ENCODE assay signal across 1 cellular context in the genomic region with DNA sequence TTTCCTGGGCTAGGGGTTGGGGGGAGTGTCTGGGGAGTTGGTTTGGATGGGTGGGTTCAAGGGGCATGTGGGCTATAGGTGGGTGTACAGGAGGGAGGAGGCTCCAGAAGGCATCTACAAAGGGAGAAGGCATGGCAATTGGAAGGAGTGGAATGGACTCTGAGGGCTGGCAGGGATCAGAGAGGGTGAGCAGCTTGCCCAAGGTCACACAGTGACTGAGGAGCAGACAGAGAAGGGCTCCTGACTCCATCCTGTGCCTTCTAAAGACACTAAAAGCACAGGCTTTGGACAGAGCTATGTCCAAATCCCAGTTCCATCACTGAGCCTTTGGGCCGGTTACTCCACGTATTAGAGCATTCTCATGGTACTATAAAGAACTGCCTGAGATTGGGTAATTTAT.
A peak's percentile ranks its signal among the peaks of the same experiment; 100 is the strongest.
TF ChIP-seq lines count a peak whose summit lies in the region.

No MANE protein-coding gene starts in this region.

TF ChIP-seq in K562, 482 proteins besides CTCF, POLR2A, EP300 and RAD21 (continued from another document):
- TF ChIP-seq, protein P1, sequence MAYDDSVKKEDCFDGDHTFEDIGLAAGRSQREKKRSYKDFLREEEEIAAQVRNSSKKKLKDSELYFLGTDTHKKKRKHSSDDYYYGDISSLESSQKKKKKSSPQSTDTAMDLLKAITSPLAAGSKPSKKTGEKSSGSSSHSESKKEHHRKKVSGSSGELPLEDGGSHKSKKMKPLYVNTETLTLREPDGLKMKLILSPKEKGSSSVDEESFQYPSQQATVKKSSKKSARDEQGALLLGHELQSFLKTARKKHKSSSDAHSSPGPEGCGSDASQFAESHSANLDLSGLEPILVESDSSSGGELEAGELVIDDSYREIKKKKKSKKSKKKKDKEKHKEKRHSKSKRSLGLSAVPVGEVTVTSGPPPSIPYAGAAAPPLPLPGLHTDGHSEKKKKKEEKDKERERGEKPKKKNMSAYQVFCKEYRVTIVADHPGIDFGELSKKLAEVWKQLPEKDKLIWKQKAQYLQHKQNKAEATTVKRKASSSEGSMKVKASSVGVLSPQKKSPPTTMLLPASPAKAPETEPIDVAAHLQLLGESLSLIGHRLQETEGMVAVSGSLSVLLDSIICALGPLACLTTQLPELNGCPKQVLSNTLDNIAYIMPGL (CRISPR knock-in tag; IDR thresholded peaks at IDR 0.05) = no peak
- TF ChIP-seq, protein P2, sequence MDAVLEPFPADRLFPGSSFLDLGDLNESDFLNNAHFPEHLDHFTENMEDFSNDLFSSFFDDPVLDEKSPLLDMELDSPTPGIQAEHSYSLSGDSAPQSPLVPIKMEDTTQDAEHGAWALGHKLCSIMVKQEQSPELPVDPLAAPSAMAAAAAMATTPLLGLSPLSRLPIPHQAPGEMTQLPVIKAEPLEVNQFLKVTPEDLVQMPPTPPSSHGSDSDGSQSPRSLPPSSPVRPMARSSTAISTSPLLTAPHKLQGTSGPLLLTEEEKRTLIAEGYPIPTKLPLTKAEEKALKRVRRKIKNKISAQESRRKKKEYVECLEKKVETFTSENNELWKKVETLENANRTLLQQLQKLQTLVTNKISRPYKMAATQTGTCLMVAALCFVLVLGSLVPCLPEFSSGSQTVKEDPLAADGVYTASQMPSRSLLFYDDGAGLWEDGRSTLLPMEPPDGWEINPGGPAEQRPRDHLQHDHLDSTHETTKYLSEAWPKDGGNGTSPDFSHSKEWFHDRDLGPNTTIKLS (IDR thresholded peaks at IDR 0.05; ENCODE audit: borderline replicate concordance, low read depth) = no peak
- TF ChIP-seq, protein P3, sequence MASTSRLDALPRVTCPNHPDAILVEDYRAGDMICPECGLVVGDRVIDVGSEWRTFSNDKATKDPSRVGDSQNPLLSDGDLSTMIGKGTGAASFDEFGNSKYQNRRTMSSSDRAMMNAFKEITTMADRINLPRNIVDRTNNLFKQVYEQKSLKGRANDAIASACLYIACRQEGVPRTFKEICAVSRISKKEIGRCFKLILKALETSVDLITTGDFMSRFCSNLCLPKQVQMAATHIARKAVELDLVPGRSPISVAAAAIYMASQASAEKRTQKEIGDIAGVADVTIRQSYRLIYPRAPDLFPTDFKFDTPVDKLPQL (IDR thresholded peaks at IDR 0.05; ENCODE audit: extremely low read depth, insufficient read length) = no peak
- TF ChIP-seq, protein P4, sequence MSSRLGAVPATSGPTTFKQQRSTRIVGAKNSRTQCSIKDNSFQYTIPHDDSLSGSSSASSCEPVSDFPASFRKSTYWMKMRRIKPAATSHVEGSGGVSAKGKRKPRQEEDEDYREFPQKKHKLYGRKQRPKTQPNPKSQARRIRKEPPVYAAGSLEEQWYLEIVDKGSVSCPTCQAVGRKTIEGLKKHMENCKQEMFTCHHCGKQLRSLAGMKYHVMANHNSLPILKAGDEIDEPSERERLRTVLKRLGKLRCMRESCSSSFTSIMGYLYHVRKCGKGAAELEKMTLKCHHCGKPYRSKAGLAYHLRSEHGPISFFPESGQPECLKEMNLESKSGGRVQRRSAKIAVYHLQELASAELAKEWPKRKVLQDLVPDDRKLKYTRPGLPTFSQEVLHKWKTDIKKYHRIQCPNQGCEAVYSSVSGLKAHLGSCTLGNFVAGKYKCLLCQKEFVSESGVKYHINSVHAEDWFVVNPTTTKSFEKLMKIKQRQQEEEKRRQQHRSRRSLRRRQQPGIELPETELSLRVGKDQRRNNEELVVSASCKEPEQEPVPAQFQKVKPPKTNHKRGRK (tag; IDR thresholded peaks at IDR 0.05) = no peak
- TF ChIP-seq BMI1 (IDR thresholded peaks at IDR 0.05; ENCODE audit: low read length) (no peak), ZFP36 (IDR thresholded peaks at IDR 0.05; ENCODE audit: low read depth, low read length, partially characterized antibody) (peak; percentile 65), SAP30 (IDR thresholded peaks at IDR 0.05; ENCODE audit: borderline replicate concordance, insufficient read depth, low read depth, low read length, poor library complexity, severe bottlenecking) (no peak)
- TF ChIP-seq, protein P5, sequence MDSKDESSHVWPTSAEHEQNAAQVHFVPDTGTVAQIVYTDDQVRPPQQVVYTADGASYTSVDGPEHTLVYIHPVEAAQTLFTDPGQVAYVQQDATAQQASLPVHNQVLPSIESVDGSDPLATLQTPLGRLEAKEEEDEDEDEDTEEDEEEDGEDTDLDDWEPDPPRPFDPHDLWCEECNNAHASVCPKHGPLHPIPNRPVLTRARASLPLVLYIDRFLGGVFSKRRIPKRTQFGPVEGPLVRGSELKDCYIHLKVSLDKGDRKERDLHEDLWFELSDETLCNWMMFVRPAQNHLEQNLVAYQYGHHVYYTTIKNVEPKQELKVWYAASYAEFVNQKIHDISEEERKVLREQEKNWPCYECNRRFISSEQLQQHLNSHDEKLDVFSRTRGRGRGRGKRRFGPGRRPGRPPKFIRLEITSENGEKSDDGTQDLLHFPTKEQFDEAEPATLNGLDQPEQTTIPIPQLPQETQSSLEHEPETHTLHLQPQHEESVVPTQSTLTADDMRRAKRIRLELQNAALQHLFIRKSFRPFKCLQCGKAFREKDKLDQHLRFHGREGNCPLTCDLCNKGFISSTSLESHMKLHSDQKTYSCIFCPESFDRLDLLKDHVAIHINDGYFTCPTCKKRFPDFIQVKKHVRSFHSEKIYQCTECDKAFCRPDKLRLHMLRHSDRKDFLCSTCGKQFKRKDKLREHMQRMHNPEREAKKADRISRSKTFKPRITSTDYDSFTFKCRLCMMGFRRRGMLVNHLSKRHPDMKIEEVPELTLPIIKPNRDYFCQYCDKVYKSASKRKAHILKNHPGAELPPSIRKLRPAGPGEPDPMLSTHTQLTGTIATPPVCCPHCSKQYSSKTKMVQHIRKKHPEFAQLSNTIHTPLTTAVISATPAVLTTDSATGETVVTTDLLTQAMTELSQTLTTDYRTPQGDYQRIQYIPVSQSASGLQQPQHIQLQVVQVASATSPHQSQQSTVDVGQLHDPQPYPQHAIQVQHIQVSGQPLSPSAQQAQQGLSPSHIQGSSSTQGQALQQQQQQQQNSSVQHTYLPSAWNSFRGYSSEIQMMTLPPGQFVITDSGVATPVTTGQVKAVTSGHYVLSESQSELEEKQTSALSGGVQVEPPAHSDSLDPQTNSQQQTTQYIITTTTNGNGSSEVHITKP (IDR thresholded peaks at IDR 0.05; ENCODE audit: partially characterized antibody) = no peak
